8 cellular contexts compared by ENCODE assay signal in genomic region chr5:171297941-171298340, GRCh38. TPM values are rescaled to one million over a fixed set of nuclear protein-coding genes. Genes with fewer than 3 reads are reported as not detected.
"Had no signal": no experiment of that assay in that cellular context is flagged by ENCODE, and none has a peak within 500 bp of the region (broad histone marks: within the 10 kb centered on the region; RNA-seq: fewer than 3 reads in every experiment).

No MANE protein-coding gene starts in this region.

RNA-seq across cellular contexts. Expression of gene TLX3, which starts 11.1 kb away (rescaled TPM):
- total RNA-seq: OCI-LY7, PC-3, PC-9, Peyer's patch, Right ventricle myocardium inferior, Right ventricle myocardium superior, SJSA1, SK-MEL-5 had no signal
